ENCODE assay signal across 22 cellular contexts in the genomic region with DNA sequence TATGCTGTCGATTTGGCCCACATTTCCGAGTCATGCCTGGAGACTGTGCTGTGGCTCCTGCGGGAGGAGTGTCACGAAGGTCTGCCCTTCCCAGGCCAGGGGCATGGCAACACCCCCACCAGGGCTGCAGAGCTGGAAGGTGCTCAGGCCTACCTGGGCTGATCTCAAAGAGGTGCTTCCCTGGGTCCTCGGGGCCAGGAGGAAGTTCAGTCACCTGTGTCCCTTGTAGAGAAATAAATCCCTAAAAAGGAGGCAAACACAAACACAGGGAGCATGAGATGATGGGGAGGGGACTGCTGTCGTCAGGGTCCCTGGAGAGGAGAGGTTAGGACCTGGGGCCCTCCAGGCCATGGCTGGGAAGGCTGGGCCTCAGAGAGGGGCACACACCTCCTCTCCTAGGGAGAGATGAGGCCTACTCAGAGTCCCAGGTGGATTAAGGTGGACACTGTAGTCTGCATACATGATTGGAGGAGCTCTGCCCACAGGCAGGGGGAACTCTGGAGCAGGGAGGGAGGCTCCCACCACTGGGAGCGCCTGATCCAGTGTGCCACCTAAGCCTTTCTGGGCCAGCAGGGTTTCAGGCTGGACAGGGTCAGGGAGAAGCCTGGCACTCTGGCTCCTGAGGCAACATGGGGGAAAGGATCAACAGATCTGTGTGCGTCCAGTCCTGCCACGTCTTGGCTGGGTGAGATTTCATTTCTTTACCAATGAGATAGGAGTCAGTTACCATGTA. TPM values are rescaled to one million over a fixed set of nuclear protein-coding genes. Genes with fewer than 3 reads are reported as not detected.
A peak's percentile ranks its signal among the peaks of the same experiment; 100 is the strongest.
DNase-seq lines count a peak whose midpoint lies in the region; ATAC-seq and TF ChIP-seq lines count a peak whose summit lies in the region.
"Had no signal": no experiment of that assay in that cellular context is flagged by ENCODE, and none has a peak within 500 bp of the region (broad histone marks: within the 10 kb centered on the region; RNA-seq: fewer than 3 reads in every experiment).

No MANE protein-coding gene starts in this region.

- 95% methylated on average over 9 of the region's 9 CpGs for WGBS in mesenchymal stem cell

- in situ Hi-C loops in astrocyte of the cerebellum (cut with HindIII; ENCODE audit: low sequenced_read_pairs) (no loop called here), GM13976 (cut with MboI; ENCODE audit: low sequenced_read_pairs, unreplicated experiment) (no loop called here)

- no peak overlapping the region for H4K91ac ChIP-seq in mesenchymal stem cell (ENCODE audit: low read length)

- H3K9ac ChIP-seq in mesenchymal stem cell (ENCODE audit: low read length), result peak overlapping the region; percentile 54
- H3K9ac ChIP-seq: SK-N-SH had no signal

- no peak overlapping the region for H2BK12ac ChIP-seq in mesenchymal stem cell (ENCODE audit: low read length in 2 of 2)

- H3K4me3 ChIP-seq in left ventricle myocardium inferior (no peak overlapping the region), astrocyte of the cerebellum (ENCODE audit: low read depth, low read length) (no peak overlapping the region), mesenchymal stem cell (ENCODE audit: insufficient read depth in 1 of 2, low read depth in 1 of 2, low read length in 2 of 2) (no peak overlapping the region), vagina (no peak overlapping the region)
- H3K4me3 ChIP-seq: HAP-1, lower lobe of right lung, mucosa of descending colon had no signal

- no peak overlapping the region for H2BK120ac ChIP-seq in mesenchymal stem cell (ENCODE audit: low read depth, low read length)

- H3K27ac ChIP-seq in left ventricle myocardium inferior (replicated peaks) (peak overlapping the region; percentile 42), mesenchymal stem cell (ENCODE audit: low read length, poor library complexity, severe bottlenecking) (no peak overlapping the region), vagina (no peak overlapping the region)
- H3K27ac ChIP-seq: lower lobe of right lung, VCaP had no signal

- H3K14ac ChIP-seq in mesenchymal stem cell (ENCODE audit: low read length in 2 of 2), result peak overlapping the region in 1 of 2 experiments; percentile 42

- no peak overlapping the region for H3K4me2 ChIP-seq in mesenchymal stem cell (ENCODE audit: low read length, poor library complexity, severe bottlenecking)
- H3K4me2 ChIP-seq: SK-N-SH had no signal

- H3K79me1 ChIP-seq in mesenchymal stem cell (replicated peaks; ENCODE audit: low read length, poor library complexity, severe bottlenecking), result peaks cover 12% of the 10 kb centered on the region

- no peaks in the 10 kb centered on the region for H3K36me3 ChIP-seq in left ventricle myocardium inferior
- H3K36me3 ChIP-seq in mesenchymal stem cell (ENCODE audit: control insufficient read depth in 1 of 2, insufficient read depth in 2 of 2, low read depth in 1 of 2, low read length in 2 of 2), result peaks cover 21 to 89% of the 10 kb centered on the region in 2 experiments
- no peaks in the 10 kb centered on the region for H3K36me3 ChIP-seq in vagina
- H3K36me3 ChIP-seq: BE2C, HAP-1, lower lobe of right lung had no signal

- TF ChIP-seq CTCF in left ventricle myocardium inferior (IDR thresholded peaks at IDR 0.05; ENCODE audit: borderline replicate concordance) (no peak), astrocyte of the cerebellum (IDR thresholded peaks at IDR 0.05; ENCODE audit: low read depth, low read length, missing control alignments) (peak; percentile 2), vagina (IDR thresholded peaks at IDR 0.05) (no peak), GM13976 (IDR thresholded peaks at IDR 0.05; ENCODE audit: borderline replicate concordance, control extremely low read depth, extremely low read depth, insufficient read depth, missing control alignments) (no peak)

- no peak overlapping the region for H4K8ac ChIP-seq in mesenchymal stem cell (ENCODE audit: low read length)

- no peak overlapping the region for H2AK5ac ChIP-seq in mesenchymal stem cell (ENCODE audit: low read length, severe bottlenecking)

- H2BK5ac ChIP-seq in mesenchymal stem cell (ENCODE audit: low read depth, low read length, poor library complexity, severe bottlenecking), result no peak overlapping the region

- ATAC-seq in left cardiac atrium (no peak), HG02610 (IDR thresholded peaks at IDR 0.05; ENCODE audit: unreplicated experiment) (no peak), HG02870 (IDR thresholded peaks at IDR 0.05; ENCODE audit: unreplicated experiment) (no peak)
- ATAC-seq: lower lobe of right lung; mucosa of descending colon; stimulated activated naive CD8-positive, alpha-beta T cell treated with anti-CD3 and anti-CD28 coated beads, Interleukin-15, amount 100 ng/mL, for 72 hours had no signal

- H3K27me3 ChIP-seq in left ventricle myocardium inferior (ENCODE audit: low read depth) (no peaks in the 10 kb centered on the region), mesenchymal stem cell (ENCODE audit: control insufficient read depth in 1 of 2, insufficient read depth in 1 of 2, low read length in 2 of 2) (no peaks in the 10 kb centered on the region), vagina (no peaks in the 10 kb centered on the region)
- H3K27me3 ChIP-seq: BE2C had no signal

- no peak for TF ChIP-seq POLR2A in vagina (IDR thresholded peaks at IDR 0.05)

- H3K4me1 ChIP-seq in left ventricle myocardium inferior (peaks cover 23% of the 10 kb centered on the region), mesenchymal stem cell (ENCODE audit: control insufficient read depth, insufficient read depth, low read depth, low read length) (peaks cover 2% of the 10 kb centered on the region), vagina (no peaks in the 10 kb centered on the region)
- H3K4me1 ChIP-seq: BE2C, HAP-1, lower lobe of right lung had no signal

- no peak overlapping the region for H2BK15ac ChIP-seq in mesenchymal stem cell (ENCODE audit: low read depth, poor library complexity, severe bottlenecking)

- no peak overlapping the region for H3K23ac ChIP-seq in mesenchymal stem cell (ENCODE audit: low read length in 2 of 2)

- intact Hi-C loops in left ventricle myocardium inferior (cut with micrococcal nuclease) (loop anchor here (10.0 kb wide), 1 partner anchor 49 kb away; a partner anchor contains a TSS), left cardiac atrium (cut with DNase I) (loop anchor here in 1 of 2 donors (10.0 kb wide), 1 partner anchor 599 kb away; no protein-coding TSS in a partner anchor), vagina (cut with DNase I) (no loop called here)

- H3K18ac ChIP-seq in mesenchymal stem cell (ENCODE audit: low read depth in 1 of 2, low read length in 2 of 2), result no peak overlapping the region

- H3K9me3 ChIP-seq in left ventricle myocardium inferior (replicated peaks), result no peaks in the 10 kb centered on the region
- no peaks in the 10 kb centered on the region for H3K9me3 ChIP-seq in mesenchymal stem cell (ENCODE audit: control insufficient read depth, low read length)
- no peaks in the 10 kb centered on the region for H3K9me3 ChIP-seq in vagina
- H3K9me3 ChIP-seq: BE2C, HAP-1, lower lobe of right lung, mucosa of descending colon, SK-N-SH had no signal

- H2AFZ ChIP-seq in mesenchymal stem cell (ENCODE audit: low read depth, low read length), result no peak overlapping the region

- no peak for DNase-seq in left ventricle myocardium inferior
- DNase-seq in left cardiac atrium, result no peak
- DNase-seq in astrocyte of the cerebellum (ENCODE audit: low read depth), result no peak
- DNase-seq in mesenchymal stem cell, result no peak
- DNase-seq in vagina (ENCODE audit: extremely low spot score in 2 of 2), result peak; percentile 72 to 75
- no peak for DNase-seq in GM13976 (ENCODE audit: low spot score)
- DNase-seq: activated CD4-positive, alpha-beta T cell treated with anti-CD3 and anti-CD28 coated beads, Interleukin-2, amount 10 ng/mL, durations not matched to agents 24 days and 14 days; BE2C; DMS53; GF-D8; lower lobe of right lung; mucosa of descending colon; NCI-H1105 treated with DMSO at 0.1 percent for 48 hours; NCI-H2029 treated with DMSO at 0.1 percent for 48 hours; NCI-H226; NCI-H748 treated with DMSO at 0.1 percent for 48 hours; SK-N-SH; stimulated activated naive CD8-positive, alpha-beta T cell treated with anti-CD3 and anti-CD28 coated beads, Interleukin-15, amount 100 ng/mL, for 72 hours had no signal

- H3K4ac ChIP-seq in mesenchymal stem cell (ENCODE audit: low read depth in 1 of 2, low read length in 2 of 2), result no peak overlapping the region

RNA-seq across cellular contexts. Expression of a gene that starts 49.4 kb away (rescaled TPM):
- total RNA-seq in left ventricle myocardium inferior (3.8 TPM), left cardiac atrium (1 to 10 TPM; 4.7 to 6.0 TPM), vagina (3.2 TPM)
- 14.3 TPM for polyA plus RNA-seq in mesenchymal stem cell (2013, experiment 1 of 2)
- polyA plus RNA-seq in mesenchymal stem cell (2013, experiment 2 of 2), result 14.4 TPM
- total RNA-seq: activated CD4-positive, alpha-beta T cell treated with anti-CD3 and anti-CD28 coated beads, Interleukin-2, amount 10 ng/mL, durations not matched to agents 24 days and 14 days had no signal

Comparison
In these comparisons a context has a peak if more than half of its experiments do, and no peak if none do; other contexts are left out.
1. DNase-seq: peak in vagina (2 of 2); none in left ventricle myocardium inferior (single experiment), left cardiac atrium (single experiment), astrocyte of the cerebellum (single experiment), mesenchymal stem cell (single experiment) and GM13976 (single experiment).